ENCODE assay signal across 9 cellular contexts in genomic region chr19:488505-489417, GRCh38. TPM values are rescaled to one million over a fixed set of nuclear protein-coding genes. Genes with fewer than 3 reads are reported as not detected.
A peak's percentile ranks its signal among the peaks of the same experiment; 100 is the strongest.
DNase-seq lines count a peak whose midpoint lies in the region; ATAC-seq, FAIRE-seq and TF ChIP-seq lines count a peak whose summit lies in the region.
"Had no signal": no experiment of that assay in that cellular context is flagged by ENCODE, and none has a peak within 500 bp of the region (broad histone marks: within the 10 kb centered on the region; RNA-seq: fewer than 3 reads in every experiment).

No MANE protein-coding gene starts in this region.

- H3K36me3 ChIP-seq in endocrine pancreas (ENCODE audit: control insufficient read depth, insufficient read depth, low read length), result no peaks in the 10 kb centered on the region

- H3K27ac ChIP-seq in CD4-positive, alpha-beta T cell (ENCODE audit: low read depth, low read length), result peak overlapping the region; percentile 79

- H3K9me3 ChIP-seq in CD4-positive, alpha-beta T cell (ENCODE audit: control insufficient read depth, low read length), result no peaks in the 10 kb centered on the region
- no peaks in the 10 kb centered on the region for H3K9me3 ChIP-seq in endocrine pancreas (ENCODE audit: control insufficient read depth, low read length)

- CTCF ChIA-PET in CD4-positive, alpha-beta T cell (lab: Charles Lee), result interaction anchor here (1.2 to 4.1 kb wide), 3 partner anchors 9 to 22 kb away, joined by 3 to 29 read pairs (median 25); no protein-coding TSS in a partner anchor
- CTCF ChIA-PET in activated CD8-positive, alpha-beta memory T cell treated with anti-CD3 and anti-CD28 coated beads, Interleukin-2, amount 10 ng/mL, durations not matched to agents 7 days and 5 days (lab: Charles Lee), result interaction anchor here (0.9 to 2.3 kb wide), 3 partner anchors 18 to 144 kb away, joined by 6 to 22 read pairs (median 13); partner anchors contain the start of genes MIER2 and TPGS1

- no peaks in the 10 kb centered on the region for H3K9me3 Mint-ChIP-seq in CD4-positive, alpha-beta T cell
- peaks cover 2% of the 10 kb centered on the region for H3K9me3 Mint-ChIP-seq in activated CD8-positive, alpha-beta memory T cell treated with anti-CD3 and anti-CD28 coated beads, Interleukin-2, amount 10 ng/mL, durations not matched to agents 7 days and 5 days (ENCODE audit: low read depth)
- H3K9me3 Mint-ChIP-seq in mesothelial cell of epicardium, result peaks cover 3% of the 10 kb centered on the region

- peak; percentile 96 for ATAC-seq in CD4-positive, alpha-beta T cell (ENCODE audit: poor library complexity)
- peak; percentile 73 for ATAC-seq in GM19468 (IDR thresholded peaks at IDR 0.05; ENCODE audit: extremely low read depth, unreplicated experiment)
- peak; percentile 86 for ATAC-seq in activated CD8-positive, alpha-beta memory T cell treated with anti-CD3 and anti-CD28 coated beads, Interleukin-2, amount 10 ng/mL, durations not matched to agents 7 days and 5 days

- no peak overlapping the region for H3K4me3 ChIP-seq in endocrine pancreas (ENCODE audit: control insufficient read depth, insufficient read depth, low read length)

- intact Hi-C loops in CD4-positive, alpha-beta T cell (cut with DNase I, micrococcal nuclease), result loop anchor here (1.0 to 5.0 kb wide), 3 partner anchors 18 to 146 kb away; partner anchors contain the start of genes MIER2 (in 1 of the 2) and TPGS1 (in 1 of the 2)

- H3K27me3 ChIP-seq in CD4-positive, alpha-beta T cell (ENCODE audit: control insufficient read depth, insufficient read depth, low read length), result peaks cover 11% of the 10 kb centered on the region
- no peaks in the 10 kb centered on the region for H3K27me3 ChIP-seq in endocrine pancreas (ENCODE audit: control insufficient read depth, insufficient read depth, low read length)

- H3K27me3 Mint-ChIP-seq in CD4-positive, alpha-beta T cell, result peaks cover 16% of the 10 kb centered on the region
- peaks cover 13% of the 10 kb centered on the region for H3K27me3 Mint-ChIP-seq in activated CD8-positive, alpha-beta memory T cell treated with anti-CD3 and anti-CD28 coated beads, Interleukin-2, amount 10 ng/mL, durations not matched to agents 7 days and 5 days
- peaks cover 30% of the 10 kb centered on the region for H3K27me3 Mint-ChIP-seq in mesothelial cell of epicardium (ENCODE audit: low read depth)

- no peak for TF ChIP-seq CTCF in CD4-positive, alpha-beta T cell (IDR thresholded peaks at IDR 0.05)
- TF ChIP-seq CTCF in mesothelial cell of epicardium (IDR thresholded peaks at IDR 0.05; ENCODE audit: unreplicated experiment), result no peak

- H3K4me1 Mint-ChIP-seq in CD4-positive, alpha-beta T cell (ENCODE audit: low read depth), result no peaks in the 10 kb centered on the region
- H3K4me1 Mint-ChIP-seq in activated CD8-positive, alpha-beta memory T cell treated with anti-CD3 and anti-CD28 coated beads, Interleukin-2, amount 10 ng/mL, durations not matched to agents 7 days and 5 days, result peaks cover 10% of the 10 kb centered on the region
- peaks cover 13% of the 10 kb centered on the region for H3K4me1 Mint-ChIP-seq in mesothelial cell of epicardium

- no peaks in the 10 kb centered on the region for H3K36me3 Mint-ChIP-seq in CD4-positive, alpha-beta T cell (ENCODE audit: low read depth)
- peaks cover 2% of the 10 kb centered on the region for H3K36me3 Mint-ChIP-seq in activated CD8-positive, alpha-beta memory T cell treated with anti-CD3 and anti-CD28 coated beads, Interleukin-2, amount 10 ng/mL, durations not matched to agents 7 days and 5 days
- no peaks in the 10 kb centered on the region for H3K36me3 Mint-ChIP-seq in mesothelial cell of epicardium

- peak; percentile 90 for FAIRE-seq in HTR-8/SVneo (lab: Jason Lieb, UNC)

- POLR2A ChIA-PET in CD4-positive, alpha-beta T cell (lab: Charles Lee), result interaction anchor here (0.9 to 1.4 kb wide), 5 partner anchors 9 to 145 kb away, joined by 3 to 34 read pairs (median 7); partner anchors contain the start of genes POLRMT and TPGS1

- peak overlapping the region; percentile 68 for H3K9ac ChIP-seq in endocrine pancreas (ENCODE audit: control insufficient read depth, insufficient read depth, low read length)

- peak overlapping the region; percentile 69 for H3K4me3 Mint-ChIP-seq in CD4-positive, alpha-beta T cell
- peak overlapping the region; percentile 75 for H3K4me3 Mint-ChIP-seq in activated CD8-positive, alpha-beta memory T cell treated with anti-CD3 and anti-CD28 coated beads, Interleukin-2, amount 10 ng/mL, durations not matched to agents 7 days and 5 days
- peak overlapping the region; percentile 80 for H3K4me3 Mint-ChIP-seq in mesothelial cell of epicardium

- H3K4me1 ChIP-seq in endocrine pancreas (ENCODE audit: control insufficient read depth, insufficient read depth, low read length), result no peaks in the 10 kb centered on the region

- peak; percentile 85 to 95 (median 92) for DNase-seq in CD4-positive, alpha-beta T cell
- peak; percentile 94 for DNase-seq in HTR-8/SVneo (ENCODE audit: insufficient read length, low spot score)
- peak; percentile 81 to 94 for DNase-seq in NOMO-1 (lab: John Stamatoyannopoulos, UW; ENCODE audit: unreplicated experiment in 2 of 2)
- DNase-seq in activated CD8-positive, alpha-beta memory T cell treated with anti-CD3 and anti-CD28 coated beads, Interleukin-2, amount 10 ng/mL, durations not matched to agents 7 days and 5 days, result peak; percentile 93
- DNase-seq in mesothelial cell of epicardium (ENCODE audit: low spot score in 2 of 2, unreplicated experiment in 2 of 2), result peak; percentile 92 to 94
- DNase-seq in stimulated activated CD8-positive, alpha-beta memory T cell treated with anti-CD3 and anti-CD28 coated beads, Interleukin-15, amount 100 ng/mL, for 24 hours (ENCODE audit: low read depth), result peak; percentile 94

- H3K27ac Mint-ChIP-seq in CD4-positive, alpha-beta T cell, result peak overlapping the region; percentile 42
- peak overlapping the region; percentile 82 for H3K27ac Mint-ChIP-seq in activated CD8-positive, alpha-beta memory T cell treated with anti-CD3 and anti-CD28 coated beads, Interleukin-2, amount 10 ng/mL, durations not matched to agents 7 days and 5 days
- peak overlapping the region; percentile 85 for H3K27ac Mint-ChIP-seq in mesothelial cell of epicardium

RNA-seq across cellular contexts. Expression of gene MADCAM1, which starts 7.5 kb away (rescaled TPM):
- under 1 TPM; 0.20 to 0.91 TPM for total RNA-seq in CD4-positive, alpha-beta T cell
- under 1 TPM; 0.16 to 0.44 TPM for total RNA-seq in activated CD8-positive, alpha-beta memory T cell treated with anti-CD3 and anti-CD28 coated beads, Interleukin-2, amount 10 ng/mL, durations not matched to agents 7 days and 5 days
- total RNA-seq in mesothelial cell of epicardium, result 0.75 to 1.1 TPM (median 0.98 TPM) in 3 replicates

RNA-seq across cellular contexts. Expression of gene TPGS1, which starts 18.5 kb away (rescaled TPM):
- 10 to 100 TPM; 17.2 to 18.2 TPM for total RNA-seq in CD4-positive, alpha-beta T cell
- 10 to 100 TPM; 19.4 to 21.6 TPM for total RNA-seq in activated CD8-positive, alpha-beta memory T cell treated with anti-CD3 and anti-CD28 coated beads, Interleukin-2, amount 10 ng/mL, durations not matched to agents 7 days and 5 days
- total RNA-seq in mesothelial cell of epicardium, result 30.8 to 32.4 TPM (median 32.3 TPM) in 3 replicates

RNA-seq across cellular contexts. Expression of gene SHC2, which starts 27.9 kb away (rescaled TPM):
- under 1 TPM; 0.36 to 0.42 TPM for total RNA-seq in CD4-positive, alpha-beta T cell
- not detected for total RNA-seq in activated CD8-positive, alpha-beta memory T cell treated with anti-CD3 and anti-CD28 coated beads, Interleukin-2, amount 10 ng/mL, durations not matched to agents 7 days and 5 days
- 85.1 to 91.0 TPM (median 86.4 TPM) in 3 replicates for total RNA-seq in mesothelial cell of epicardium

RNA-seq across cellular contexts. Expression of gene CDC34, which starts 42.8 kb away (rescaled TPM):
- total RNA-seq in CD4-positive, alpha-beta T cell, result 10 to 100 TPM; 38.5 to 43.4 TPM
- total RNA-seq in activated CD8-positive, alpha-beta memory T cell treated with anti-CD3 and anti-CD28 coated beads, Interleukin-2, amount 10 ng/mL, durations not matched to agents 7 days and 5 days, result 10 to 100 TPM; 58.3 to 58.9 TPM
- 98.1 to 106 TPM (median 99.5 TPM) in 3 replicates for total RNA-seq in mesothelial cell of epicardium

RNA-seq across cellular contexts. Expression of gene GZMM, which starts 55.1 kb away (rescaled TPM):
- 10 to 100 TPM; 41.6 to 46.3 TPM for total RNA-seq in CD4-positive, alpha-beta T cell
- 10 to 100 TPM; 46.9 to 76.3 TPM for total RNA-seq in activated CD8-positive, alpha-beta memory T cell treated with anti-CD3 and anti-CD28 coated beads, Interleukin-2, amount 10 ng/mL, durations not matched to agents 7 days and 5 days
- total RNA-seq in mesothelial cell of epicardium, result 0.25 to 0.40 TPM (median 0.29 TPM) in 3 replicates
- total RNA-seq: glomerular endothelial cell had no signal

Comparison
In these comparisons a context has a peak if more than half of its experiments do, and no peak if none do; other contexts are left out.
1. RNA of gene SHC2, which starts 27.9 kb away (total RNA-seq): 85.1 to 91.0 TPM in mesothelial cell of epicardium; 0.36 to 0.42 TPM in CD4-positive, alpha-beta T cell and not detected in activated CD8-positive, alpha-beta memory T cell treated with anti-CD3 and anti-CD28 coated beads, Interleukin-2, amount 10 ng/mL, durations not matched to agents 7 days and 5 days; every median in the first group is over 10 times any median in the second.
2. Peak in every context shown above with its lines, with median percentiles within 50 percentile points of each other: ATAC-seq, DNase-seq, H3K27ac Mint-ChIP-seq and H3K4me3 Mint-ChIP-seq.